1 cellular context compared by ENCODE assay signal in genomic region chr11:20021212-20021611, GRCh38.
TF ChIP-seq lines count a peak whose summit lies in the region.

No MANE protein-coding gene starts in this region.

TF ChIP-seq in endothelial cell of umbilical vein, 7 proteins besides CTCF, POLR2A, EP300 and RAD21:
- no peak for TF ChIP-seq EZH2 (IDR thresholded peaks at IDR 0.05; ENCODE audit: borderline replicate concordance, low read depth, low read length, severe bottlenecking)
- TF ChIP-seq MYC (IDR thresholded peaks at IDR 0.05; ENCODE audit: low read depth, low read length) = no peak
- no peak for TF ChIP-seq GATA2 (IDR thresholded peaks at IDR 0.05; ENCODE audit: insufficient read depth, insufficient read length, low read depth, low read length)
- TF ChIP-seq FOS (IDR thresholded peaks at IDR 0.05; ENCODE audit: borderline replicate concordance, insufficient read depth, low read length) = no peak
- no peak for TF ChIP-seq POLR2AphosphoS5 (IDR thresholded peaks at IDR 0.05; ENCODE audit: insufficient read depth, low read depth, low read length)
- TF ChIP-seq, protein P1, sequence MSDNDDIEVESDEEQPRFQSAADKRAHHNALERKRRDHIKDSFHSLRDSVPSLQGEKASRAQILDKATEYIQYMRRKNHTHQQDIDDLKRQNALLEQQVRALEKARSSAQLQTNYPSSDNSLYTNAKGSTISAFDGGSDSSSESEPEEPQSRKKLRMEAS (IDR thresholded peaks at IDR 0.05; ENCODE audit: insufficient read depth, insufficient read length) = no peak
- no peak for TF ChIP-seq JUN (IDR thresholded peaks at IDR 0.05; ENCODE audit: borderline replicate concordance, insufficient read depth, insufficient read length, low read depth)
